10 cellular contexts compared by ENCODE assay signal in the genomic region with DNA sequence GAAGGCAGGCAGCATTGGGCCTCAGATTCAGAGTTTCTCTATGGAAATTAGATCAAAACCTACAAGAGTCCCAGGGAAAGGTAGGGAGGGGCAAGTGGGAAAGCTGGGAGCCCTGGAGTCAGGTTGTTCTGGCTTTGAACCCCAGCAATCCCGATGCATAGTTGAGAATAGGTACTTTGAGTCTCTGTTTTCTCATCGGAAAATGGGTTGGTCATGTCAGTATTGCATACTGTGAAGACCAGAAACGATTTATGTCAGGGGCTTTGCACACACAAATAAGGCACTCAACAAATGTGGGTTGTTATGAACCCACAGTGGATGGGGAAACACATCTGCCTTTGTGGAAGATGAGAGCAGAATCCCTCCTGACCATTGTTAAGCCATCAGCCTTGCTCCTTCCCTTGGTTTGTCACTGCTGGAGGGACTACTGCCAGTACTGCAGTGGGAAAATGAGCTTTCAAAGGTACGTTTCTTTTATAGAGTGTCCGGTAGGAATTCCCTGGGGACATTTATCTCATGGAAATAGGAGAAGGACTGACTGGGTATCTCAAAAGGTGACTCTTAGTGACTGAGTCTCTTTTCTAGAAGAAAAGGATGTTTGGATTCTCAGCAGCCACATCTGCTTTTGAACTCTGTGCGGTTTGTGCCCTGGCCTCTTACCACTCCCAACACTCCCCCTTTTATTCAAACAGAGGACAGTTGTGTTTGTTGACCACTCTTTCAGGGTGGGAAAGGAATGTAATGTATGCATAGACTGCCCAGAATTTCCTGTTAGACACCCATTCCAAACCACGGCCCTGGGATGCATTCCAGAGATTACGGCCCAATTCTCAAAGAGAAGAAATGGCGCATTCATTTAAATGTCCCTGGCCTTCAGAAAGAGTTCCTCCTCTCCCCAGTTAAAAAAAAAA. TPM values are rescaled to one million over a fixed set of nuclear protein-coding genes. Genes with fewer than 3 reads are reported as not detected.
DNase-seq lines count a peak whose midpoint lies in the region; ATAC-seq, FAIRE-seq and TF ChIP-seq lines count a peak whose summit lies in the region.
"Had no signal": no experiment of that assay in that cellular context is flagged by ENCODE, and none has a peak within 500 bp of the region (broad histone marks: within the 10 kb centered on the region; RNA-seq: fewer than 3 reads in every experiment).

No MANE protein-coding gene starts in this region.

- no peaks in the 10 kb centered on the region for H3K9me3 Mint-ChIP-seq in activated T-helper 17 cell treated with anti-CD3 and anti-CD28 coated beads, Interleukin-2, amount 50 U/mL, for 72 hours

- H3K36me3 ChIP-seq in H1 (ENCODE audit: control insufficient read depth in 2 of 4, insufficient read depth in 4 of 4, low read length in 3 of 4) (no peaks in the 10 kb centered on the region), mesenchymal stem cell (ENCODE audit: control insufficient read depth in 1 of 2, insufficient read depth in 2 of 2, low read depth in 1 of 2, low read length in 2 of 2) (no peaks in the 10 kb centered on the region)
- H3K36me3 ChIP-seq: BLaER1 treated with 17β-estradiol and CSF1 and Interleukin-3, amounts not matched to agents 10 nM and 100 nM had no signal

- H3K27ac ChIP-seq in 22Rv1 (peak overlapping the region; percentile 86), H1 (ENCODE audit: low read depth, low read length) (no peak overlapping the region), mesenchymal stem cell (ENCODE audit: low read length, poor library complexity, severe bottlenecking) (peak overlapping the region; percentile 88)
- H3K27ac ChIP-seq: BLaER1 treated with 17β-estradiol and CSF1 and Interleukin-3, amounts not matched to agents 10 nM and 100 nM had no signal

- no peaks in the 10 kb centered on the region for H3K27me3 ChIP-seq in H1 (replicated peaks in 1 of 4; ENCODE audit: control insufficient read depth in 3 of 4, extremely low read depth in 1 of 4, insufficient read depth in 3 of 4, low read length in 3 of 4)
- H3K27me3 ChIP-seq in mesenchymal stem cell (ENCODE audit: control insufficient read depth in 1 of 2, insufficient read depth in 1 of 2, low read length in 2 of 2) = no peaks in the 10 kb centered on the region
- H3K27me3 ChIP-seq: BLaER1 treated with 17β-estradiol and CSF1 and Interleukin-3, amounts not matched to agents 10 nM and 100 nM had no signal

- H3K14ac ChIP-seq in H1 (ENCODE audit: insufficient read length) = no peak overlapping the region
- H3K14ac ChIP-seq in mesenchymal stem cell (ENCODE audit: low read length in 2 of 2) = peak overlapping the region in 1 of 2 experiments; percentile 66

- H4K91ac ChIP-seq in H1 (replicated peaks; ENCODE audit: insufficient read length, low read length) = no peak overlapping the region
- H4K91ac ChIP-seq in mesenchymal stem cell (ENCODE audit: low read length) = peak overlapping the region; percentile 96

- H3K18ac ChIP-seq in H1 (ENCODE audit: extremely low read depth, low read length) (no peak overlapping the region), mesenchymal stem cell (ENCODE audit: low read depth in 1 of 2, low read length in 2 of 2) (peak overlapping the region; percentile 87 to 94)

- no peak overlapping the region for H3K23ac ChIP-seq in H1 (ENCODE audit: insufficient read length)
- no peak overlapping the region for H3K23ac ChIP-seq in mesenchymal stem cell (ENCODE audit: low read length in 2 of 2)

- H3K4me1 ChIP-seq in H1 (replicated peaks in 1 of 4; ENCODE audit: control insufficient read depth in 3 of 4, insufficient read depth in 4 of 4, low read length in 3 of 4) (peaks cover 0 to 4% (median 1%) of the 10 kb centered on the region in 4 experiments; a peak in 2 of 7 replicates), mesenchymal stem cell (ENCODE audit: control insufficient read depth, insufficient read depth, low read depth, low read length) (peaks cover 10% of the 10 kb centered on the region)

- H3K4me3 ChIP-seq in H1 (ENCODE audit: extremely low read depth in 1 of 4, insufficient read depth in 2 of 4, low read depth in 3 of 4, low read length in 4 of 4) (no peak overlapping the region), mesenchymal stem cell (ENCODE audit: insufficient read depth in 1 of 2, low read depth in 1 of 2, low read length in 2 of 2) (no peak overlapping the region)
- H3K4me3 ChIP-seq: BLaER1 treated with 17β-estradiol and CSF1 and Interleukin-3, amounts not matched to agents 10 nM and 100 nM had no signal

- no peaks in the 10 kb centered on the region for H3K36me3 Mint-ChIP-seq in activated T-helper 17 cell treated with anti-CD3 and anti-CD28 coated beads, Interleukin-2, amount 50 U/mL, for 72 hours (ENCODE audit: low read depth)

- no peak overlapping the region for H3K4ac ChIP-seq in H1 (replicated peaks; ENCODE audit: insufficient read length, low read depth, low read length)
- peak overlapping the region; percentile 86 to 87 for H3K4ac ChIP-seq in mesenchymal stem cell (ENCODE audit: low read depth in 1 of 2, low read length in 2 of 2)

- no peak overlapping the region for H3K9ac ChIP-seq in H1 (replicated peaks in 1 of 4; ENCODE audit: extremely low read depth in 1 of 4, low read depth in 3 of 4, low read length in 3 of 4)
- no peak overlapping the region for H3K9ac ChIP-seq in mesenchymal stem cell (ENCODE audit: low read length)
- H3K9ac ChIP-seq: BLaER1 treated with 17β-estradiol and CSF1 and Interleukin-3, amounts not matched to agents 10 nM and 100 nM had no signal

- no peaks in the 10 kb centered on the region for H3K79me2 ChIP-seq in H1 (ENCODE audit: control insufficient read depth in 1 of 2, insufficient read depth in 2 of 2, low read length in 2 of 2)

- H3K4me2 ChIP-seq in H1 (ENCODE audit: insufficient read depth in 1 of 2, low read depth in 2 of 2, low read length in 2 of 2) = peak overlapping the region in 1 of 2 experiments; percentile 16; a peak in 1 of 4 replicates
- no peak overlapping the region for H3K4me2 ChIP-seq in mesenchymal stem cell (ENCODE audit: low read length, poor library complexity, severe bottlenecking)
- H3K4me2 ChIP-seq: BLaER1 treated with 17β-estradiol and CSF1 and Interleukin-3, amounts not matched to agents 10 nM and 100 nM had no signal

- DNase-seq in M059J (ENCODE audit: low read depth) (peak; percentile 94), H1 (ENCODE audit: low read depth in 1 of 2, low spot score in 2 of 2) (peak in 1 of 2 experiments; percentile 23), mesenchymal stem cell (peak; percentile 85), superior temporal gyrus (ENCODE audit: extremely low spot score) (no peak)
- no peak for DNase-seq in stimulated activated naive CD8-positive, alpha-beta T cell treated with anti-CD3 and anti-CD28 coated beads, Interleukin-15, Interleukin-2, amounts not matched to agents 100 U/mL and 50 U/mL, for 24 hours
- DNase-seq: NCI-H2029 treated with DMSO at 0.1 percent for 48 hours had no signal

- H3K4me1 Mint-ChIP-seq in activated T-helper 17 cell treated with anti-CD3 and anti-CD28 coated beads, Interleukin-2, amount 50 U/mL, for 72 hours = peaks cover 4% of the 10 kb centered on the region

- no peak overlapping the region for H2BK15ac ChIP-seq in H1 (ENCODE audit: low read length)
- peak overlapping the region; percentile 96 for H2BK15ac ChIP-seq in mesenchymal stem cell (ENCODE audit: low read depth, poor library complexity, severe bottlenecking)

- no peak for TF ChIP-seq RAD21 in H1 (IDR thresholded peaks at IDR 0.05 in 1 of 2, conservative IDR thresholded peaks at IDR 0.05 in 1 of 2; ENCODE audit: low read depth in 2 of 2, low read length in 2 of 2)

- no peak for FAIRE-seq in H1 (lab: Jason Lieb, UNC)

- no peak for TF ChIP-seq EP300 in H1 (IDR thresholded peaks at IDR 0.05; ENCODE audit: borderline replicate concordance in 1 of 2, low read depth in 2 of 2, low read length in 2 of 2)

- no peak for TF ChIP-seq POLR2A in H1 (IDR thresholded peaks at IDR 0.05; ENCODE audit: control extremely low read depth in 1 of 2, low read depth in 2 of 2, low read length in 2 of 2)

- H3K79me1 ChIP-seq in H1 (ENCODE audit: low read depth, low read length) (no peaks in the 10 kb centered on the region; the same call in 1 of the 2 replicates), mesenchymal stem cell (replicated peaks; ENCODE audit: low read length, poor library complexity, severe bottlenecking) (peaks cover 22% of the 10 kb centered on the region)

- H2AFZ ChIP-seq in H1 (ENCODE audit: low read length) (no peak overlapping the region), mesenchymal stem cell (ENCODE audit: low read depth, low read length) (no peak overlapping the region)

- POLR2A ChIA-PET in H1 (lab: Charles Lee; ENCODE audit: partially characterized antibody) = interaction anchor here (0.6 kb wide), 1 partner anchor 20 kb away, joined by 3 read pairs; no protein-coding TSS in a partner anchor

- TF ChIP-seq CTCF in 22Rv1 (IDR thresholded peaks at IDR 0.05) (no peak), H1 (IDR thresholded peaks at IDR 0.05; ENCODE audit: control extremely low read depth in 1 of 3, insufficient read depth in 1 of 3, low read depth in 1 of 3, low read length in 3 of 3) (no peak)

- peaks cover 4% of the 10 kb centered on the region for H3K27me3 Mint-ChIP-seq in activated T-helper 17 cell treated with anti-CD3 and anti-CD28 coated beads, Interleukin-2, amount 50 U/mL, for 72 hours

- H4K8ac ChIP-seq in H1 (ENCODE audit: extremely low read depth, insufficient read depth, low read length) (no peak overlapping the region), mesenchymal stem cell (ENCODE audit: low read length) (peak overlapping the region; percentile 21)

- peak overlapping the region; percentile 54; the same call in 1 of the 2 replicates for H2AK5ac ChIP-seq in H1 (ENCODE audit: low read depth, low read length)
- H2AK5ac ChIP-seq in mesenchymal stem cell (ENCODE audit: low read length, severe bottlenecking) = peak overlapping the region; percentile 99

- no peak overlapping the region for H2BK120ac ChIP-seq in H1 (replicated peaks; ENCODE audit: low read depth, low read length)
- peak overlapping the region; percentile 58 for H2BK120ac ChIP-seq in mesenchymal stem cell (ENCODE audit: low read depth, low read length)

- 0 out of 2 replicates have a peak overlapping the region, but pooled peaks have one; percentile 1 for H2BK5ac ChIP-seq in H1 (ENCODE audit: low read depth, low read length)
- H2BK5ac ChIP-seq in mesenchymal stem cell (ENCODE audit: low read depth, low read length, poor library complexity, severe bottlenecking) = peak overlapping the region; percentile 36

- H4K5ac ChIP-seq in H1 (ENCODE audit: insufficient read length, low read depth, low read length) = no peak overlapping the region

- H2BK12ac ChIP-seq in H1 (ENCODE audit: low read depth, low read length) (peak overlapping the region; percentile 40; the same call in 1 of the 2 replicates), mesenchymal stem cell (ENCODE audit: low read length in 2 of 2) (peak overlapping the region; percentile 51 to 87)

- WGBS in H1 (ENCODE audit: extremely low coverage in 1 of 2, insufficient coverage in 1 of 2, insufficient read length in 1 of 2, insufficient replicate concordance in 2 of 2, low coverage in 1 of 2, low lambda C conversion rate in 2 of 2, missing lambda C conversion rate in 1 of 2), 2 experiments = 83% methylated on average over 9 of the region's 9 CpGs; no CpG with 5 or more reads in 1 of the 2 experiments
- 54% methylated on average over 5 of the region's 9 CpGs for WGBS in mesenchymal stem cell

- peaks cover 0 to 1% of the 10 kb centered on the region in 2 experiments for H4K20me1 ChIP-seq in H1 (replicated peaks in 1 of 2; ENCODE audit: control insufficient read depth in 1 of 2, insufficient read depth in 2 of 2, low read length in 2 of 2)
- H4K20me1 ChIP-seq: BLaER1 treated with 17β-estradiol and CSF1 and Interleukin-3, amounts not matched to agents 10 nM and 100 nM had no signal

- no peaks in the 10 kb centered on the region for H3K23me2 ChIP-seq in H1 (ENCODE audit: low read depth, low read length)

- no peak overlapping the region for H3K27ac Mint-ChIP-seq in activated T-helper 17 cell treated with anti-CD3 and anti-CD28 coated beads, Interleukin-2, amount 50 U/mL, for 72 hours

- H3K9me3 ChIP-seq in H1 (ENCODE audit: insufficient read depth in 2 of 2, low read depth in 1 of 2, low read length in 1 of 2) (no peaks in the 10 kb centered on the region), mesenchymal stem cell (ENCODE audit: control insufficient read depth, low read length) (no peaks in the 10 kb centered on the region)

- no peak for ATAC-seq in stimulated activated naive CD8-positive, alpha-beta T cell treated with anti-CD3 and anti-CD28 coated beads, Interleukin-15, Interleukin-2, amounts not matched to agents 100 U/mL and 50 U/mL, for 24 hours
- ATAC-seq in HG03025 (IDR thresholded peaks at IDR 0.05; ENCODE audit: low FRiP score, unreplicated experiment) = no peak
- ATAC-seq in activated T-helper 17 cell treated with anti-CD3 and anti-CD28 coated beads, Interleukin-2, amount 50 U/mL, for 72 hours (replicated peaks) = no peak

- H3K4me3 Mint-ChIP-seq in activated T-helper 17 cell treated with anti-CD3 and anti-CD28 coated beads, Interleukin-2, amount 50 U/mL, for 72 hours = no peak overlapping the region

- H2BK20ac ChIP-seq in H1 (ENCODE audit: low read length) = no peak overlapping the region

- no peak overlapping the region for H3K56ac ChIP-seq in H1 (replicated peaks; ENCODE audit: insufficient read length, low read depth, low read length)

- CTCF ChIA-PET in H1 (lab: Charles Lee; ENCODE audit: partially characterized antibody) = interaction anchor here (0.7 to 1.6 kb wide), 5 partner anchors 19 to 81 kb away, joined by 3 to 4 read pairs (median 4); no protein-coding TSS in a partner anchor

RNA-seq across cellular contexts. Expression of a gene that starts 54.6 kb away (rescaled TPM):
- total RNA-seq in M059J (2014; rRNA removed; shearing (Covaris generic)) = 0.05 TPM in 1 of 2 replicates, not detected in the other
- total RNA-seq in H1 (2021; fragmentation: NEBNext Ultra II Directional; extraction: Animal tissue kit (Norgen Biotek cat#: 25700)) = 4.1 and 4.6 TPM in 2 replicates
- 4.2 and 7.4 TPM in 2 replicates for polyA plus RNA-seq in H1 (2011; rRNA removed)
- 5.9 TPM for polyA plus RNA-seq in H1 (2011; cell fraction: cytosol; rRNA removed)
- polyA plus RNA-seq in H1 (2011; cell fraction: nucleus; rRNA removed) = 20.0 TPM
- polyA plus RNA-seq in H1 (2012, experiment 1 of 2) = 2.4 to 5.7 TPM (median 4.2 TPM) in 4 replicates
- polyA plus RNA-seq in H1 (2012, experiment 2 of 2) = 3.4 TPM
- polyA plus RNA-seq in H1 (2013, experiment 1 of 2) = 1.4 TPM
- polyA plus RNA-seq in H1 (2013, experiment 2 of 2) = 1.5 TPM
- 7.7 and 8.0 TPM in 2 replicates for polyA minus RNA-seq in H1 (2011; rRNA and poly(A)+ RNA removed)
- 2.5 TPM for polyA minus RNA-seq in H1 (2011; cell fraction: cytosol; rRNA and poly(A)+ RNA removed)
- 11.4 TPM for polyA minus RNA-seq in H1 (2011; cell fraction: nucleus; rRNA and poly(A)+ RNA removed)
- polyA plus RNA-seq in mesenchymal stem cell (2013, experiment 1 of 2) = 0.98 TPM
- polyA plus RNA-seq in mesenchymal stem cell (2013, experiment 2 of 2) = 1.0 TPM
- total RNA-seq in activated T-helper 17 cell treated with anti-CD3 and anti-CD28 coated beads, Interleukin-2, amount 50 U/mL, for 72 hours = 10 to 100 TPM; 12.7 to 13.4 TPM

Comparison
In these comparisons a context has a peak if more than half of its experiments do, and no peak if none do; other contexts are left out.
1. DNase-seq: peak in M059J (single experiment) and mesenchymal stem cell (single experiment); none in stimulated activated naive CD8-positive, alpha-beta T cell treated with anti-CD3 and anti-CD28 coated beads, Interleukin-15, Interleukin-2, amounts not matched to agents 100 U/mL and 50 U/mL, for 24 hours (single experiment) and superior temporal gyrus (single experiment).